ENCODE assay signal across 1 cellular context in the genomic region with DNA sequence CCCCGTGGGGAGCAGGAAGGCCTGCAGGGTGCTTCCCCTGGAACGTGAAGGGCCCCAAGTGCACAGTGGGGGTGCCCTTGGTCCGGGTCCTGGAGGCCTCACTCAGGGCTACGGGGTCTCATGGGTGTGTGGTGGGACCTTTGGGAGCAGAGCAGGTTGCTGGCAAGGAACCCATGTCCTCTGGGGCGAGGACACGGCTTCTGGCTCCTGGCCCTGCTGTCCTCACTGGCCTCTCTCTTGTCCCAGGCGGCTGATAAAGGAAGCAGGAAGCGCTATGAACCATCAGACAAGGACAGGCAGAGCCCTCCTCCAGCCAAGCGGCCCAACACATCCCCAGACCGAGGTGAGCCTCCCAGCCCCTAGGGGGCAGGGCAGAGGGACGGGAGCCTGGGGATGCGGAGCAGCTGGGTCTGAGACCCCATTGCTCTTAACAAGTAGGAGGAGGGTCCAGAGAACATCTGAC.
TF ChIP-seq lines count a peak whose summit lies in the region.

No MANE protein-coding gene starts in this region.

TF ChIP-seq in H1, 55 proteins besides CTCF, POLR2A, EP300 and RAD21:
- no peak for TF ChIP-seq CBX8 (IDR thresholded peaks at IDR 0.05; ENCODE audit: borderline replicate concordance, low read depth, low read length)
- no peak for TF ChIP-seq RFX5 (IDR thresholded peaks at IDR 0.05; ENCODE audit: borderline replicate concordance, low read depth, low read length)
- no peak for TF ChIP-seq SIRT6 (IDR thresholded peaks at IDR 0.05; ENCODE audit: low read length)
- TF ChIP-seq HDAC6 (IDR thresholded peaks at IDR 0.05; ENCODE audit: low read depth, low read length), result no peak
- TF ChIP-seq TBP (IDR thresholded peaks at IDR 0.05; ENCODE audit: low read depth, low read length), result no peak
- TF ChIP-seq JUN (IDR thresholded peaks at IDR 0.05; ENCODE audit: low read depth, low read length), result no peak
- TF ChIP-seq ATF3 (IDR thresholded peaks at IDR 0.05; ENCODE audit: insufficient read depth, low read depth, low read length), result no peak
- TF ChIP-seq SUZ12 (IDR thresholded peaks at IDR 0.05; ENCODE audit: low read length), result no peak
- TF ChIP-seq RNF2 (IDR thresholded peaks at IDR 0.05; ENCODE audit: borderline replicate concordance, low read depth, low read length, missing control alignments, poor library complexity, severe bottlenecking), result no peak
- TF ChIP-seq USF2 (IDR thresholded peaks at IDR 0.05; ENCODE audit: low read length), result no peak
- 0 out of 4 replicates have a peak, but pooled peaks of 1 of the 2 experiments have one; percentile 28 for TF ChIP-seq SIN3A (conservative IDR thresholded peaks at IDR 0.05 in 1 of 2, IDR thresholded peaks at IDR 0.05 in 1 of 2; ENCODE audit: low read depth in 1 of 2, low read length in 2 of 2)
- no peak for TF ChIP-seq CHD2 (IDR thresholded peaks at IDR 0.05; ENCODE audit: low read length)
- peak; percentile 37; the same call in 1 of the 2 replicates for TF ChIP-seq GABPA (IDR thresholded peaks at IDR 0.05; ENCODE audit: borderline replicate concordance, insufficient read depth, low read length)
